Comparison of ENCODE assay signal across 1 cellular context in the genomic region with DNA sequence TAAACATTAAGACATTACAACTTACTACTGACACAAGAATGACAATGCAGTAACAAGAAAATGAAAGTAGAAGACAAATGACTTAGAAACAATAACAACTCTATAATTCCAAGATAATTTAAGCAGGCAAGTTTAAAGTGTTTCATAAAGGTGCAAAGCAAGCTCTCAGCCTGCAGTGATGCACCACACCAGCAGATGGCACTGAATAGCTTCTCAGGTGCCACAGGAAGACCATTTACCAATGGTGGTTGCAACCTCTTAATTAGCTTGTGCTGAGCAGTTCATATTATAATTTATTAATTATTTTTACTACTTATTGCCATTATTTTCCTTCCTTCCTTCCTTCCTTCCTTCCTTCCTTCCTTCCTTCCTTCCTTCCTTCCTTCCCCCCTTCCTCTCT.
TF ChIP-seq lines count a peak whose summit lies in the region.

No MANE protein-coding gene starts in this region.

TF ChIP-seq in H1, 55 proteins besides CTCF, POLR2A, EP300 and RAD21 (continued from another document):
- TF ChIP-seq, protein P1, sequence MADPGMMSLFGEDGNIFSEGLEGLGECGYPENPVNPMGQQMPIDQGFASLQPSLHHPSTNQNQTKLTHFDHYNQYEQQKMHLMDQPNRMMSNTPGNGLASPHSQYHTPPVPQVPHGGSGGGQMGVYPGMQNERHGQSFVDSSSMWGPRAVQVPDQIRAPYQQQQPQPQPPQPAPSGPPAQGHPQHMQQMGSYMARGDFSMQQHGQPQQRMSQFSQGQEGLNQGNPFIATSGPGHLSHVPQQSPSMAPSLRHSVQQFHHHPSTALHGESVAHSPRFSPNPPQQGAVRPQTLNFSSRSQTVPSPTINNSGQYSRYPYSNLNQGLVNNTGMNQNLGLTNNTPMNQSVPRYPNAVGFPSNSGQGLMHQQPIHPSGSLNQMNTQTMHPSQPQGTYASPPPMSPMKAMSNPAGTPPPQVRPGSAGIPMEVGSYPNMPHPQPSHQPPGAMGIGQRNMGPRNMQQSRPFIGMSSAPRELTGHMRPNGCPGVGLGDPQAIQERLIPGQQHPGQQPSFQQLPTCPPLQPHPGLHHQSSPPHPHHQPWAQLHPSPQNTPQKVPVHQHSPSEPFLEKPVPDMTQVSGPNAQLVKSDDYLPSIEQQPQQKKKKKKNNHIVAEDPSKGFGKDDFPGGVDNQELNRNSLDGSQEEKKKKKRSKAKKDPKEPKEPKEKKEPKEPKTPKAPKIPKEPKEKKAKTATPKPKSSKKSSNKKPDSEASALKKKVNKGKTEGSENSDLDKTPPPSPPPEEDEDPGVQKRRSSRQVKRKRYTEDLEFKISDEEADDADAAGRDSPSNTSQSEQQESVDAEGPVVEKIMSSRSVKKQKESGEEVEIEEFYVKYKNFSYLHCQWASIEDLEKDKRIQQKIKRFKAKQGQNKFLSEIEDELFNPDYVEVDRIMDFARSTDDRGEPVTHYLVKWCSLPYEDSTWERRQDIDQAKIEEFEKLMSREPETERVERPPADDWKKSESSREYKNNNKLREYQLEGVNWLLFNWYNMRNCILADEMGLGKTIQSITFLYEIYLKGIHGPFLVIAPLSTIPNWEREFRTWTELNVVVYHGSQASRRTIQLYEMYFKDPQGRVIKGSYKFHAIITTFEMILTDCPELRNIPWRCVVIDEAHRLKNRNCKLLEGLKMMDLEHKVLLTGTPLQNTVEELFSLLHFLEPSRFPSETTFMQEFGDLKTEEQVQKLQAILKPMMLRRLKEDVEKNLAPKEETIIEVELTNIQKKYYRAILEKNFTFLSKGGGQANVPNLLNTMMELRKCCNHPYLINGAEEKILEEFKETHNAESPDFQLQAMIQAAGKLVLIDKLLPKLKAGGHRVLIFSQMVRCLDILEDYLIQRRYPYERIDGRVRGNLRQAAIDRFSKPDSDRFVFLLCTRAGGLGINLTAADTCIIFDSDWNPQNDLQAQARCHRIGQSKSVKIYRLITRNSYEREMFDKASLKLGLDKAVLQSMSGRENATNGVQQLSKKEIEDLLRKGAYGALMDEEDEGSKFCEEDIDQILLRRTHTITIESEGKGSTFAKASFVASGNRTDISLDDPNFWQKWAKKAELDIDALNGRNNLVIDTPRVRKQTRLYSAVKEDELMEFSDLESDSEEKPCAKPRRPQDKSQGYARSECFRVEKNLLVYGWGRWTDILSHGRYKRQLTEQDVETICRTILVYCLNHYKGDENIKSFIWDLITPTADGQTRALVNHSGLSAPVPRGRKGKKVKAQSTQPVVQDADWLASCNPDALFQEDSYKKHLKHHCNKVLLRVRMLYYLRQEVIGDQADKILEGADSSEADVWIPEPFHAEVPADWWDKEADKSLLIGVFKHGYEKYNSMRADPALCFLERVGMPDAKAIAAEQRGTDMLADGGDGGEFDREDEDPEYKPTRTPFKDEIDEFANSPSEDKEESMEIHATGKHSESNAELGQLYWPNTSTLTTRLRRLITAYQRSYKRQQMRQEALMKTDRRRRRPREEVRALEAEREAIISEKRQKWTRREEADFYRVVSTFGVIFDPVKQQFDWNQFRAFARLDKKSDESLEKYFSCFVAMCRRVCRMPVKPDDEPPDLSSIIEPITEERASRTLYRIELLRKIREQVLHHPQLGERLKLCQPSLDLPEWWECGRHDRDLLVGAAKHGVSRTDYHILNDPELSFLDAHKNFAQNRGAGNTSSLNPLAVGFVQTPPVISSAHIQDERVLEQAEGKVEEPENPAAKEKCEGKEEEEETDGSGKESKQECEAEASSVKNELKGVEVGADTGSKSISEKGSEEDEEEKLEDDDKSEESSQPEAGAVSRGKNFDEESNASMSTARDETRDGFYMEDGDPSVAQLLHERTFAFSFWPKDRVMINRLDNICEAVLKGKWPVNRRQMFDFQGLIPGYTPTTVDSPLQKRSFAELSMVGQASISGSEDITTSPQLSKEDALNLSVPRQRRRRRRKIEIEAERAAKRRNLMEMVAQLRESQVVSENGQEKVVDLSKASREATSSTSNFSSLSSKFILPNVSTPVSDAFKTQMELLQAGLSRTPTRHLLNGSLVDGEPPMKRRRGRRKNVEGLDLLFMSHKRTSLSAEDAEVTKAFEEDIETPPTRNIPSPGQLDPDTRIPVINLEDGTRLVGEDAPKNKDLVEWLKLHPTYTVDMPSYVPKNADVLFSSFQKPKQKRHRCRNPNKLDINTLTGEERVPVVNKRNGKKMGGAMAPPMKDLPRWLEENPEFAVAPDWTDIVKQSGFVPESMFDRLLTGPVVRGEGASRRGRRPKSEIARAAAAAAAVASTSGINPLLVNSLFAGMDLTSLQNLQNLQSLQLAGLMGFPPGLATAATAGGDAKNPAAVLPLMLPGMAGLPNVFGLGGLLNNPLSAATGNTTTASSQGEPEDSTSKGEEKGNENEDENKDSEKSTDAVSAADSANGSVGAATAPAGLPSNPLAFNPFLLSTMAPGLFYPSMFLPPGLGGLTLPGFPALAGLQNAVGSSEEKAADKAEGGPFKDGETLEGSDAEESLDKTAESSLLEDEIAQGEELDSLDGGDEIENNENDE (IDR thresholded peaks at IDR 0.05; ENCODE audit: insufficient replicate concordance, low read length) = no peak
- no peak for TF ChIP-seq BRCA1 (IDR thresholded peaks at IDR 0.05; ENCODE audit: low read depth, low read length)
- TF ChIP-seq JUN (IDR thresholded peaks at IDR 0.05; ENCODE audit: low read depth, low read length) = no peak
